ENCODE assay signal across 8 cellular contexts in genomic region chr11:128733440-128734115, GRCh38. TPM values are rescaled to one million over a fixed set of nuclear protein-coding genes. Genes with fewer than 3 reads are reported as not detected.
DNase-seq lines count a peak whose midpoint lies in the region; ATAC-seq and TF ChIP-seq lines count a peak whose summit lies in the region.

No MANE protein-coding gene starts in this region.

- POLR2A ChIA-PET in activated CD4-positive, alpha-beta T cell treated with anti-CD3 and anti-CD28 coated beads, Interleukin-2, amount 10 ng/mL, durations not matched to agents 7 days and 5 days (lab: Charles Lee): interaction anchor here (0.6 kb wide), 1 partner anchor 391 kb away, joined by 3 read pairs; no protein-coding TSS in a partner anchor

- peak; percentile 56 for DNase-seq in activated CD4-positive, alpha-beta T cell treated with anti-CD3 and anti-CD28 coated beads, Interleukin-2, amount 10 ng/mL, durations not matched to agents 7 days and 5 days
- DNase-seq in lower lobe of right lung (no peak), NOMO-1 treated with DMSO at 0.1 percent for 48 hours (lab: John Stamatoyannopoulos, UW; ENCODE audit: unreplicated experiment) (no peak), mesothelial cell of epicardium (ENCODE audit: low spot score in 2 of 2, unreplicated experiment in 2 of 2) (no peak), DMS 273 treated with DMSO at 0.1 percent for 48 hours (lab: John Stamatoyannopoulos, UW) (no peak)

- H3K9me3 ChIP-seq in lower lobe of right lung: no peaks in the 10 kb centered on the region

- no peak overlapping the region for H3K4me3 ChIP-seq in lower lobe of right lung

- intact Hi-C loops in lower lobe of right lung (cut with DNase I): no loop called here

- no peaks in the 10 kb centered on the region for H3K36me3 ChIP-seq in lower lobe of right lung

- H3K27ac ChIP-seq in lower lobe of right lung: peak overlapping the region; percentile 19

- H3K9me3 Mint-ChIP-seq in activated CD4-positive, alpha-beta T cell treated with anti-CD3 and anti-CD28 coated beads, Interleukin-2, amount 10 ng/mL, durations not matched to agents 7 days and 5 days: no peaks in the 10 kb centered on the region
- no peaks in the 10 kb centered on the region for H3K9me3 Mint-ChIP-seq in mesothelial cell of epicardium

- H3K27me3 Mint-ChIP-seq in activated CD4-positive, alpha-beta T cell treated with anti-CD3 and anti-CD28 coated beads, Interleukin-2, amount 10 ng/mL, durations not matched to agents 7 days and 5 days: no peaks in the 10 kb centered on the region
- H3K27me3 Mint-ChIP-seq in mesothelial cell of epicardium (ENCODE audit: low read depth): peaks cover 37% of the 10 kb centered on the region

- peak overlapping the region; percentile 81 for H3K27ac Mint-ChIP-seq in activated CD4-positive, alpha-beta T cell treated with anti-CD3 and anti-CD28 coated beads, Interleukin-2, amount 10 ng/mL, durations not matched to agents 7 days and 5 days
- no peak overlapping the region for H3K27ac Mint-ChIP-seq in mesothelial cell of epicardium

- ATAC-seq in GM18861 (IDR thresholded peaks at IDR 0.05; ENCODE audit: unreplicated experiment): peak; percentile 21
- ATAC-seq in HG02678 (IDR thresholded peaks at IDR 0.05; ENCODE audit: unreplicated experiment): peak; percentile 34
- peak in 1 of 2 donors; percentile 46 for ATAC-seq in lower lobe of right lung
- no peak for ATAC-seq in HG03571 (IDR thresholded peaks at IDR 0.05; ENCODE audit: unreplicated experiment)

- H3K27me3 ChIP-seq in lower lobe of right lung (ENCODE audit: low read depth): no peaks in the 10 kb centered on the region

- TF ChIP-seq CTCF in lower lobe of right lung (IDR thresholded peaks at IDR 0.05): no peak
- no peak for TF ChIP-seq CTCF in mesothelial cell of epicardium (IDR thresholded peaks at IDR 0.05; ENCODE audit: unreplicated experiment)

- H3K36me3 Mint-ChIP-seq in activated CD4-positive, alpha-beta T cell treated with anti-CD3 and anti-CD28 coated beads, Interleukin-2, amount 10 ng/mL, durations not matched to agents 7 days and 5 days (ENCODE audit: low read depth): peaks cover 64% of the 10 kb centered on the region
- H3K36me3 Mint-ChIP-seq in mesothelial cell of epicardium: no peaks in the 10 kb centered on the region

- CTCF ChIA-PET in activated CD4-positive, alpha-beta T cell treated with anti-CD3 and anti-CD28 coated beads, Interleukin-2, amount 10 ng/mL, durations not matched to agents 7 days and 5 days (lab: Charles Lee): interaction anchor here (0.8 to 2.1 kb wide), 5 partner anchors 10 to 103 kb away, joined by 3 to 6 read pairs (median 4); no protein-coding TSS in a partner anchor

- peaks cover 99% of the 10 kb centered on the region for H3K4me1 Mint-ChIP-seq in activated CD4-positive, alpha-beta T cell treated with anti-CD3 and anti-CD28 coated beads, Interleukin-2, amount 10 ng/mL, durations not matched to agents 7 days and 5 days
- H3K4me1 Mint-ChIP-seq in mesothelial cell of epicardium: peaks cover 30% of the 10 kb centered on the region

- H3K4me1 ChIP-seq in lower lobe of right lung: peaks cover 93% of the 10 kb centered on the region

- H3K4me3 Mint-ChIP-seq in activated CD4-positive, alpha-beta T cell treated with anti-CD3 and anti-CD28 coated beads, Interleukin-2, amount 10 ng/mL, durations not matched to agents 7 days and 5 days: peak overlapping the region; percentile 63
- no peak overlapping the region for H3K4me3 Mint-ChIP-seq in mesothelial cell of epicardium

RNA-seq across cellular contexts. Expression of gene FLI1, which starts 39.7 kb away (rescaled TPM):
- total RNA-seq in activated CD4-positive, alpha-beta T cell treated with anti-CD3 and anti-CD28 coated beads, Interleukin-2, amount 10 ng/mL, durations not matched to agents 7 days and 5 days: 100 to 1,000 TPM; 106 to 134 TPM
- total RNA-seq in lower lobe of right lung (64.2 TPM), mesothelial cell of epicardium (4.5 to 5.8 TPM (median 5.3 TPM) in 3 replicates)
